In genomic region chr2:237223208-237223861, GRCh38 we compare ENCODE assay signal across 9 cellular contexts.
DNase-seq lines count a peak whose midpoint lies in the region; ATAC-seq and TF ChIP-seq lines count a peak whose summit lies in the region.
"Had no signal": no experiment of that assay in that cellular context is flagged by ENCODE, and none has a peak within 500 bp of the region (broad histone marks: within the 10 kb centered on the region; RNA-seq: fewer than 3 reads in every experiment).

No MANE protein-coding gene starts in this region.

- H3K4me1 ChIP-seq in right cardiac atrium (ENCODE audit: control insufficient read depth, insufficient read depth, low read length): peaks cover 7% of the 10 kb centered on the region
- H3K4me1 ChIP-seq in suprapubic skin: peaks cover 29% of the 10 kb centered on the region

- intact Hi-C loops in right cardiac atrium (cut with DNase I): no loop called here

- H3K27me3 ChIP-seq in right cardiac atrium (ENCODE audit: control insufficient read depth, insufficient read depth) (no peaks in the 10 kb centered on the region), suprapubic skin (no peaks in the 10 kb centered on the region)

- TF ChIP-seq EP300 in suprapubic skin (IDR thresholded peaks at IDR 0.05): no peak

- DNase-seq in HFF-Myc (ENCODE audit: extremely low read depth, low read depth): peak; percentile 94
- DNase-seq in astrocyte of the cerebellum (ENCODE audit: low read depth): peak; percentile 99
- peak; percentile 77 to 90 (median 89) for DNase-seq in right cardiac atrium
- no peak for DNase-seq in suprapubic skin (ENCODE audit: low spot score in 2 of 2)
- DNase-seq in NCI-H82 treated with DMSO at 0.1 percent for 48 hours (lab: John Stamatoyannopoulos, UW; ENCODE audit: unreplicated experiment): no peak
- DNase-seq in iPS-NIHi11 (ENCODE audit: low spot score): no peak
- no peak for DNase-seq in OCI-M2 (lab: John Stamatoyannopoulos, UW; ENCODE audit: unreplicated experiment)
- no peak for DNase-seq in stimulated activated CD4-positive, alpha-beta T cell treated with anti-CD3 and anti-CD28 coated beads, Interleukin-4, amount 100 ng/mL, for 24 hours
- DNase-seq: activated T-cell treated with anti-CD3 and anti-CD28 coated beads, Interleukin-2, amount 50 U/mL, for 4 hours had no signal

- H3K4me3 ChIP-seq in HFF-Myc (replicated peaks; ENCODE audit: low read depth, low read length) (no peak overlapping the region), astrocyte of the cerebellum (ENCODE audit: low read depth, low read length) (no peak overlapping the region), right cardiac atrium (ENCODE audit: low read length) (no peak overlapping the region), suprapubic skin (no peak overlapping the region)

- H3K27ac ChIP-seq in right cardiac atrium (ENCODE audit: low read length) (no peak overlapping the region), suprapubic skin (peak overlapping the region; percentile 74)

- TF ChIP-seq CTCF in HFF-Myc (IDR thresholded peaks at IDR 0.05; ENCODE audit: low read depth, low read length, missing control alignments): no peak
- no peak for TF ChIP-seq CTCF in astrocyte of the cerebellum (IDR thresholded peaks at IDR 0.05; ENCODE audit: low read depth, low read length, missing control alignments)
- TF ChIP-seq CTCF in suprapubic skin (IDR thresholded peaks at IDR 0.05): no peak

- 39% methylated on average over 6 of the region's 6 CpGs for WGBS in right cardiac atrium
- WGBS in suprapubic skin: 29% methylated on average over 5 of the region's 6 CpGs

- no peaks in the 10 kb centered on the region for H3K9me3 ChIP-seq in right cardiac atrium (ENCODE audit: control insufficient read depth, low read length)
- no peaks in the 10 kb centered on the region for H3K9me3 ChIP-seq in suprapubic skin

- ATAC-seq in right cardiac atrium: peak; percentile 87 to 91
- ATAC-seq: activated T-cell treated with anti-CD3 and anti-CD28 coated beads, Interleukin-2, amount 50 U/mL, for 4 hours had no signal

- no peak for TF ChIP-seq POLR2A in suprapubic skin (IDR thresholded peaks at IDR 0.05)

- in situ Hi-C loops in astrocyte of the cerebellum (cut with HindIII; ENCODE audit: low sequenced_read_pairs): no loop called here

- no peaks in the 10 kb centered on the region for H3K36me3 ChIP-seq in suprapubic skin

Comparison
In these comparisons a context has a peak if more than half of its experiments do, and no peak if none do; other contexts are left out.
1. DNase-seq: peak in HFF-Myc (single experiment), astrocyte of the cerebellum (single experiment) and right cardiac atrium (3 of 3); none in suprapubic skin (0 of 2), NCI-H82 treated with DMSO at 0.1 percent for 48 hours (single experiment), iPS-NIHi11 (single experiment), OCI-M2 (single experiment) and stimulated activated CD4-positive, alpha-beta T cell treated with anti-CD3 and anti-CD28 coated beads, Interleukin-4, amount 100 ng/mL, for 24 hours (single experiment).